18 cellular contexts compared by ENCODE assay signal in genomic region chr11:73792584-73792983, GRCh38.
"Had no signal": no experiment of that assay in that cellular context is flagged by ENCODE, and none has a peak within 500 bp of the region (broad histone marks: within the 10 kb centered on the region; RNA-seq: fewer than 3 reads in every experiment).

No MANE protein-coding gene starts in this region.

- ATAC-seq: foreskin keratinocyte; left lung; lower lobe of right lung; natural killer cell treated with Interleukin-12 subunit alpha and Interleukin-12 subunit beta and Interleukin-15 and Interleukin-18, amount 100 ng/mL, for 72 hours; psoas muscle; right lobe of liver; stimulated activated memory B cell treated with anti-CD40 and anti-IgM and Interleukin-4, amounts not matched to agents 10 μg/mL and 1 μg/mL and 100 μg/mL, for 72 hours had no signal

- H3K9me3 Mint-ChIP-seq: dendritic cell treated with granulocyte-macrophage colony-stimulating factor and Interleukin-4, amounts not matched to agents 40 ng/mL and 50 ng/mL, for 4 days; immature natural killer cell; memory B cell; mesothelial cell of epicardium; natural killer cell treated with Interleukin-12 subunit alpha and Interleukin-12 subunit beta and Interleukin-15 and Interleukin-18, amount 100 ng/mL, for 72 hours; stimulated activated memory B cell treated with anti-CD40 and anti-IgM and Interleukin-4, amounts not matched to agents 10 μg/mL and 1 μg/mL and 100 μg/mL, for 72 hours; stimulated activated naive CD8-positive, alpha-beta T cell treated with anti-CD3 and anti-CD28 coated beads, Interleukin-15, Interleukin-2, amounts not matched to agents 100 ng/mL and 50 ng/mL, for 24 hours had no signal

- H3K36me3 Mint-ChIP-seq: natural killer cell treated with Interleukin-12 subunit alpha and Interleukin-12 subunit beta and Interleukin-15 and Interleukin-18, amount 100 ng/mL, for 72 hours had no signal

- DNase-seq: erythroblast; foreskin keratinocyte; immature natural killer cell; left lung; lower lobe of right lung; psoas muscle; retina; right lobe of liver; stimulated activated CD4-positive, alpha-beta T cell treated with anti-CD3 and anti-CD28 coated beads, Interleukin-4, amount 100 ng/mL, for 1 hour; upper lobe of left lung; uterus had no signal

- H3K27ac ChIP-seq: foreskin keratinocyte, left lung, lower lobe of right lung, psoas muscle, right lobe of liver, tibial artery, upper lobe of left lung, uterus had no signal

- H3K36me3 ChIP-seq: right lobe of liver, uterus had no signal

- H3K4me3 ChIP-seq: left lung, lower lobe of right lung, psoas muscle, right lobe of liver, tibial artery, upper lobe of left lung, uterus had no signal

- H3K27me3 ChIP-seq: foreskin keratinocyte, left lung, right lobe of liver, tibial artery, upper lobe of left lung, uterus had no signal

- H3K4me1 ChIP-seq: foreskin keratinocyte, uterus had no signal

- H3K27ac Mint-ChIP-seq: dendritic cell treated with granulocyte-macrophage colony-stimulating factor and Interleukin-4, amounts not matched to agents 40 ng/mL and 50 ng/mL, for 4 days; memory B cell; mesothelial cell of epicardium; natural killer cell treated with Interleukin-12 subunit alpha and Interleukin-12 subunit beta and Interleukin-15 and Interleukin-18, amount 100 ng/mL, for 72 hours; stimulated activated memory B cell treated with anti-CD40 and anti-IgM and Interleukin-4, amounts not matched to agents 10 μg/mL and 1 μg/mL and 100 μg/mL, for 72 hours; stimulated activated naive CD8-positive, alpha-beta T cell treated with anti-CD3 and anti-CD28 coated beads, Interleukin-15, Interleukin-2, amounts not matched to agents 100 ng/mL and 50 ng/mL, for 24 hours had no signal

- H3K4me3 Mint-ChIP-seq: dendritic cell treated with granulocyte-macrophage colony-stimulating factor and Interleukin-4, amounts not matched to agents 40 ng/mL and 50 ng/mL, for 4 days; immature natural killer cell; memory B cell; mesothelial cell of epicardium; natural killer cell treated with Interleukin-12 subunit alpha and Interleukin-12 subunit beta and Interleukin-15 and Interleukin-18, amount 100 ng/mL, for 72 hours; stimulated activated memory B cell treated with anti-CD40 and anti-IgM and Interleukin-4, amounts not matched to agents 10 μg/mL and 1 μg/mL and 100 μg/mL, for 72 hours; stimulated activated naive CD8-positive, alpha-beta T cell treated with anti-CD3 and anti-CD28 coated beads, Interleukin-15, Interleukin-2, amounts not matched to agents 100 ng/mL and 50 ng/mL, for 24 hours had no signal

- H3K9me3 ChIP-seq: left lung, lower lobe of right lung, psoas muscle, right lobe of liver, tibial artery, uterus had no signal

- H3K27me3 Mint-ChIP-seq: dendritic cell treated with granulocyte-macrophage colony-stimulating factor and Interleukin-4, amounts not matched to agents 40 ng/mL and 50 ng/mL, for 4 days; memory B cell; natural killer cell treated with Interleukin-12 subunit alpha and Interleukin-12 subunit beta and Interleukin-15 and Interleukin-18, amount 100 ng/mL, for 72 hours; stimulated activated memory B cell treated with anti-CD40 and anti-IgM and Interleukin-4, amounts not matched to agents 10 μg/mL and 1 μg/mL and 100 μg/mL, for 72 hours; stimulated activated naive CD8-positive, alpha-beta T cell treated with anti-CD3 and anti-CD28 coated beads, Interleukin-15, Interleukin-2, amounts not matched to agents 100 ng/mL and 50 ng/mL, for 24 hours had no signal
